ENCODE assay signal across 7 cellular contexts in the genomic region with DNA sequence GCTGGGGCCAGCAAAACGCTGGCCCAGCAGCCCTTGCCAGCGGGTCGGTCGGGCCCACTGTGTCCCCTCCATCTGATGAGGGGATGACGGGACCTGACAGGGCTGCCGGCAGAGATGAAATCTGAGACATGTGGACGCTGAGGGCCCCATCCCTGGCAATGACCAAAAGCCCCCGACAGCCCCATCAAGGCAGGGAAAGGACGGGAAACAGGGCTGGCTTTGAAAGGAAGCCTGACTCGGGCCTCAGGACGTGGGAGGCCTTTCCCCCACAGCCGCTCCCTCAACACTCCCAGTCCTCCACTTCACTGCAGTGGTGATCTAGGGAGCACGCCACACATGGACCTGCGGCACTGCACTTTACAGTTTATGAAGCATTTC.
"Had no signal": no experiment of that assay in that cellular context is flagged by ENCODE, and none has a peak within 500 bp of the region (broad histone marks: within the 10 kb centered on the region; RNA-seq: fewer than 3 reads in every experiment).

No MANE protein-coding gene starts in this region.

- ATAC-seq: HCT116 had no signal

- H3K4me3 Mint-ChIP-seq: HFFc6, IgD-negative memory B cell had no signal

- H3K36me3 ChIP-seq: HAP-1 had no signal

- H3K27ac Mint-ChIP-seq: HFFc6, IgD-negative memory B cell had no signal

- H3K9me3 ChIP-seq: HAP-1 had no signal

- H3K9me3 Mint-ChIP-seq: HFFc6, IgD-negative memory B cell had no signal

- H2AFZ ChIP-seq: GM23248 had no signal

- H3K27ac ChIP-seq: GM23248 had no signal

- H3K9ac ChIP-seq: GM23248 had no signal

- H3K4me1 Mint-ChIP-seq: IgD-negative memory B cell had no signal

- H3K27me3 Mint-ChIP-seq: IgD-negative memory B cell had no signal

- H3K36me3 Mint-ChIP-seq: IgD-negative memory B cell had no signal

- H3K4me3 ChIP-seq: GM23248, HAP-1 had no signal

- DNase-seq: GOT3, H7, HFFc6 had no signal

- H3K4me1 ChIP-seq: HAP-1 had no signal
